Comparison of ENCODE assay signal across 11 cellular contexts in genomic region chr5:95591490-95591901, GRCh38. TPM values are rescaled to one million over a fixed set of nuclear protein-coding genes. Genes with fewer than 3 reads are reported as not detected.
DNase-seq lines count a peak whose midpoint lies in the region; ATAC-seq and TF ChIP-seq lines count a peak whose summit lies in the region.
"Had no signal": no experiment of that assay in that cellular context is flagged by ENCODE, and none has a peak within 500 bp of the region (broad histone marks: within the 10 kb centered on the region; RNA-seq: fewer than 3 reads in every experiment).

No MANE protein-coding gene starts in this region.

- H3K9me3 ChIP-seq in fibroblast of lung (ENCODE audit: control insufficient read depth, insufficient read depth, low read depth, low read length) (no peaks in the 10 kb centered on the region), heart left ventricle (no peaks in the 10 kb centered on the region)
- H3K9me3 ChIP-seq: transverse colon had no signal

- no peaks in the 10 kb centered on the region for H4K20me1 ChIP-seq in fibroblast of lung (ENCODE audit: control insufficient read depth, extremely low read depth, insufficient read depth, low read length)

- ATAC-seq in GM21447 (IDR thresholded peaks at IDR 0.05; ENCODE audit: unreplicated experiment) (peak; percentile 91), HG03565 (IDR thresholded peaks at IDR 0.05; ENCODE audit: unreplicated experiment) (peak; percentile 93), heart left ventricle (no peak)

- H3K27ac ChIP-seq in fibroblast of lung (ENCODE audit: insufficient read depth, low read length) (peak overlapping the region; percentile 58), heart left ventricle (no peak overlapping the region)
- H3K27ac ChIP-seq: PC-9, transverse colon had no signal

- H3K4me2 ChIP-seq in fibroblast of lung (ENCODE audit: extremely low read depth, insufficient read depth, low read length), result peak overlapping the region; percentile 25
- H3K4me2 ChIP-seq: PC-9 had no signal

- no peaks in the 10 kb centered on the region for H3K79me2 ChIP-seq in fibroblast of lung (ENCODE audit: control insufficient read depth, insufficient read depth, low read length)

- DNase-seq in GM03348 (ENCODE audit: low spot score) (peak; percentile 54), fibroblast of lung (ENCODE audit: low read depth in 2 of 2) (peak; percentile 67 to 82), SIG-M5 treated with dmso at 0.1 percent for 504 hours (lab: John Stamatoyannopoulos, UW; ENCODE audit: unreplicated experiment) (no peak), heart left ventricle (no peak), MV-4-11 (lab: John Stamatoyannopoulos, UW) (no peak), GM19238 (ENCODE audit: insufficient read length, low spot score) (no peak)
- DNase-seq: nephron progenitor cell, transverse colon had no signal

- no peak overlapping the region for H3K4me3 ChIP-seq in fibroblast of lung (replicated peaks in 1 of 4; ENCODE audit: control extremely low read depth in 1 of 4, insufficient read depth in 1 of 4, low read depth in 3 of 4, low read length in 4 of 4)
- no peak overlapping the region for H3K4me3 ChIP-seq in heart left ventricle
- H3K4me3 ChIP-seq: PC-9, transverse colon had no signal

- no peak overlapping the region for H2AFZ ChIP-seq in fibroblast of lung (ENCODE audit: low read length)
- H2AFZ ChIP-seq: PC-9 had no signal

- H3K27me3 ChIP-seq in fibroblast of lung (ENCODE audit: control insufficient read depth, insufficient read depth, low read length) (no peaks in the 10 kb centered on the region), heart left ventricle (no peaks in the 10 kb centered on the region)
- H3K27me3 ChIP-seq: transverse colon had no signal

- H3K4me1 ChIP-seq in fibroblast of lung (ENCODE audit: control insufficient read depth, extremely low read depth, insufficient read depth, low read length), result peaks cover 10% of the 10 kb centered on the region
- peaks cover 0 to 13% (median 0%) of the 10 kb centered on the region in 12 donors for H3K4me1 ChIP-seq in heart left ventricle
- H3K4me1 ChIP-seq: transverse colon had no signal

- no peak for TF ChIP-seq POLR2A in heart left ventricle (IDR thresholded peaks at IDR 0.05)

- H3K9ac ChIP-seq in fibroblast of lung (ENCODE audit: insufficient read depth, low read length), result no peak overlapping the region

- no peak for TF ChIP-seq CTCF in fibroblast of lung (conservative IDR thresholded peaks at IDR 0.05 in 1 of 2, IDR thresholded peaks at IDR 0.05 in 1 of 2; ENCODE audit: low read depth in 1 of 2, low read length in 2 of 2)
- TF ChIP-seq CTCF in heart left ventricle (IDR thresholded peaks at IDR 0.05), result no peak

- intact Hi-C loops in heart left ventricle (cut with DNase I), result no loop called here

- H3K36me3 ChIP-seq in fibroblast of lung (ENCODE audit: control insufficient read depth, insufficient read depth, low read length) (no peaks in the 10 kb centered on the region), heart left ventricle (peaks cover 0 to 16% (median 0%) of the 10 kb centered on the region in 9 donors)
- H3K36me3 ChIP-seq: transverse colon had no signal

- WGBS in heart left ventricle, 4 donors, result 92 to 96% (median 95%) methylated on average over 5 of the region's 5 CpGs

RNA-seq across cellular contexts. Expression of gene GPR150, which starts 28.4 kb away (rescaled TPM):
- under 0.01 and 0.33 TPM in 2 replicates for total RNA-seq in fibroblast of lung
- 0.23 and 0.43 TPM in 2 replicates for polyA plus RNA-seq in fibroblast of lung
- 0.40 and 0.69 TPM in 2 replicates for polyA plus RNA-seq in fibroblast of lung (2012)
- 0.70 TPM in 1 of 2 replicates, not detected in the other for polyA minus RNA-seq in fibroblast of lung (ENCODE audit: low replicate concordance)
- total RNA-seq in heart left ventricle, result under 1 TPM in 3 of 9 donors, not detected in 6; 0.13 to 0.25 (median 0.17) TPM
- polyA plus RNA-seq in heart left ventricle, result under 1 TPM; 0.04 to 0.11 TPM

RNA-seq across cellular contexts. Expression of gene ARSK, which starts 36.6 kb away (rescaled TPM):
- total RNA-seq in fibroblast of lung (10.0 and 19.3 TPM in 2 replicates), heart left ventricle (1 to 10 TPM; 2.3 to 5.7 (median 3.5) TPM)
- polyA plus RNA-seq in fibroblast of lung (18.6 and 37.3 TPM in 2 replicates), heart left ventricle (1 to 10 TPM; 1.8 to 4.4 TPM)
- 9.9 and 17.0 TPM in 2 replicates for polyA plus RNA-seq in fibroblast of lung (2012)
- polyA minus RNA-seq in fibroblast of lung (ENCODE audit: low replicate concordance), result 1.1 and 4.3 TPM in 2 replicates

RNA-seq across cellular contexts. Expression of gene SKIC3, which starts 36.7 kb away (rescaled TPM):
- total RNA-seq in fibroblast of lung (120 and 152 TPM in 2 replicates), heart left ventricle (10 to 100 TPM; 40.3 to 80.2 (median 68.9) TPM)
- polyA plus RNA-seq in fibroblast of lung (70.8 and 105 TPM in 2 replicates), heart left ventricle (10 to 100 TPM; 12.9 to 27.9 TPM)
- polyA plus RNA-seq in fibroblast of lung (2012), result 48.1 and 61.7 TPM in 2 replicates
- polyA minus RNA-seq in fibroblast of lung (ENCODE audit: low replicate concordance), result 20.4 and 29.5 TPM in 2 replicates

RNA-seq across cellular contexts. Expression of gene RFESD, which starts 55.1 kb away (rescaled TPM):
- total RNA-seq in fibroblast of lung (3.1 and 4.8 TPM in 2 replicates), heart left ventricle (1 to 10 TPM; 1.3 to 4.6 (median 3.5) TPM)
- polyA plus RNA-seq in fibroblast of lung (2.7 TPM in 2 replicates), heart left ventricle (1 to 10 TPM; 2.3 to 5.0 TPM)
- polyA plus RNA-seq in fibroblast of lung (2012), result 2.0 and 2.7 TPM in 2 replicates
- polyA minus RNA-seq in fibroblast of lung (ENCODE audit: low replicate concordance), result not detected in 2 replicates

Comparison
In these comparisons a context has a peak if more than half of its experiments do, and no peak if none do; other contexts are left out.
1. DNase-seq: peak in GM03348 (single experiment) and fibroblast of lung (2 of 2); none in SIG-M5 treated with dmso at 0.1 percent for 504 hours (single experiment), heart left ventricle (0 of 5), MV-4-11 (single experiment) and GM19238 (single experiment).
2. ATAC-seq: peak in GM21447 (single experiment) and HG03565 (single experiment); none in heart left ventricle (0 of 4).